Comparison of ENCODE assay signal across 16 cellular contexts in the genomic region with DNA sequence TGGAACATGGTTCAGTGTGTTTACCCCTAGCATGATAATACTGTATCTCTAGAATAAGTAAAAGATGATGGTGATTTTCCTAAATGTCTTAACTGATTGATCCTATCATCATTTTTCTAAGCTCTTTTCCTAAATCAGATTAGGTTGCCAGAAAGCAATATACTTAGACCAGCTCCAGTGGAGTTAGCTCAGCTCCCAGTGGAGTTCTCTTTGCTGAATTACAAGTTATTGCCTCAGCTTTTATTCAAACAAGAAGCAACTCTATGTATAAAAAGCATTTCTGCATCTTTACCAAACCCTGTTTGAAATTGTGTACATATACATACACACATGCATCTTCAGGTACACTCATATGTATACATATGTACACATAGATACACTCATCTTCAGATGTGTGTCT. TPM values are rescaled to one million over a fixed set of nuclear protein-coding genes. Genes with fewer than 3 reads are reported as not detected.
DNase-seq lines count a peak whose midpoint lies in the region; ATAC-seq and TF ChIP-seq lines count a peak whose summit lies in the region.
"Had no signal": no experiment of that assay in that cellular context is flagged by ENCODE, and none has a peak within 500 bp of the region (broad histone marks: within the 10 kb centered on the region; RNA-seq: fewer than 3 reads in every experiment).

No MANE protein-coding gene starts in this region.

- BruUV-seq in PC-3 (replicated peaks; lab: Mats Ljungman, UMichigan), result TSS peak; percentile 12

- peaks cover 8% of the 10 kb centered on the region for H3K4me1 ChIP-seq in PC-3 (ENCODE audit: insufficient read depth, low read length)
- H3K4me1 ChIP-seq: BLaER1, SJCRH30 had no signal

- CTCF ChIA-PET in PC-3 (lab: Charles Lee), result no interaction called here

- intact Hi-C loops in PC-3 (cut with micrococcal nuclease), result loop anchor here (5.0 kb wide), 1 partner anchor 36 kb away; no protein-coding TSS in a partner anchor

- no peaks in the 10 kb centered on the region for H3K9me3 Mint-ChIP-seq in memory B cell

- H3K79me2 ChIP-seq in PC-3 (ENCODE audit: low read length), result peaks cover 29% of the 10 kb centered on the region

- no peaks in the 10 kb centered on the region for H3K9me3 ChIP-seq in PC-3 (ENCODE audit: low read length)
- H3K9me3 ChIP-seq: BLaER1, MG63, SJCRH30 had no signal

- no peak for TF ChIP-seq CTCF in PC-3 (conservative IDR thresholded peaks at IDR 0.05; ENCODE audit: low read depth, low read length)

- POLR2A ChIA-PET in PC-3 (lab: Charles Lee; ENCODE audit: unreplicated experiment), result interaction anchor here (0.5 kb wide), 1 partner anchor 18 kb away, joined by 3 read pairs; no protein-coding TSS in a partner anchor

- H3K27ac ChIP-seq in PC-3 (ENCODE audit: low read length), result no peak overlapping the region
- H3K27ac ChIP-seq: BLaER1, KMS-11, SJCRH30 had no signal

- H3K9me2 ChIP-seq in PC-3 (replicated peaks; ENCODE audit: low read length), result no peaks in the 10 kb centered on the region

- no peak overlapping the region for H3K4me2 ChIP-seq in PC-3 (ENCODE audit: low read length)
- H3K4me2 ChIP-seq: BLaER1, KMS-11 had no signal

- peaks cover 6% of the 10 kb centered on the region for H3K36me3 Mint-ChIP-seq in memory B cell

- 0 out of 2 replicates have a peak, but pooled peaks cover 3% of the 10 kb centered on the region for H4K20me1 ChIP-seq in PC-3 (ENCODE audit: low read length)
- H4K20me1 ChIP-seq: BLaER1 had no signal

- no peaks in the 10 kb centered on the region for H3K27me3 Mint-ChIP-seq in memory B cell

- H3K9ac ChIP-seq in PC-3 (ENCODE audit: low read length), result no peak overlapping the region
- H3K9ac ChIP-seq: BLaER1, KMS-11 had no signal

- H3K27ac Mint-ChIP-seq in memory B cell, result peak overlapping the region; percentile 26

- DNase-seq in D341Med (ENCODE audit: low spot score) (peak; percentile 44), PC-3 (no peak), dedifferentiated amniotic fluid mesenchymal stem cell (ENCODE audit: extremely low spot score) (peak; percentile 93), memory B cell (ENCODE audit: low spot score in 2 of 2) (no peak), SIG-M5 (lab: John Stamatoyannopoulos, UW) (no peak), cerebellum (ENCODE audit: low spot score) (no peak)
- DNase-seq: MG63, NCI-H1105, NCI-H187, NCI-H2171, RPMI8226, SJCRH30 had no signal

- peaks cover 6% of the 10 kb centered on the region; the same call in 1 of the 2 replicates for H3K36me3 ChIP-seq in PC-3 (ENCODE audit: low read depth, low read length)
- H3K36me3 ChIP-seq: BLaER1, SJCRH30 had no signal

- peaks cover 6% of the 10 kb centered on the region for H3K4me1 Mint-ChIP-seq in memory B cell

- H3K4me3 ChIP-seq in PC-3 (ENCODE audit: low read length), result no peak overlapping the region
- H3K4me3 ChIP-seq: BLaER1, MG63, SJCRH30 had no signal

- H3K4me3 Mint-ChIP-seq in memory B cell, result no peak overlapping the region

- ATAC-seq in PC-3 (no peak), memory B cell (ENCODE audit: low read depth) (no peak), HG03442 (IDR thresholded peaks at IDR 0.05; ENCODE audit: unreplicated experiment) (no peak), GM21447 (IDR thresholded peaks at IDR 0.05; ENCODE audit: unreplicated experiment) (no peak)

- no peaks in the 10 kb centered on the region for H3K27me3 ChIP-seq in PC-3 (ENCODE audit: low read length)
- H3K27me3 ChIP-seq: BLaER1, MG63, SJCRH30 had no signal

- H3F3A ChIP-seq in PC-3 (ENCODE audit: low read length, unreplicated experiment), result no peaks in the 10 kb centered on the region

- H2AFZ ChIP-seq in PC-3 (ENCODE audit: low read length), result no peak overlapping the region

RNA-seq across cellular contexts. Expression of a gene that starts 44.9 kb away (rescaled TPM):
- 18.0 and 21.3 TPM in 2 replicates for total RNA-seq in PC-3 (2014; rRNA removed)
- 13.3 TPM for total RNA-seq in cerebellum

Comparison
In these comparisons a context has a peak if more than half of its experiments do, and no peak if none do; other contexts are left out.
1. DNase-seq: peak in D341Med (single experiment) and dedifferentiated amniotic fluid mesenchymal stem cell (single experiment); none in PC-3 (single experiment), memory B cell (0 of 2), SIG-M5 (single experiment) and cerebellum (single experiment).